18 cellular contexts compared by ENCODE assay signal in genomic region chr3:12598890-12599289, GRCh38. TPM values are rescaled to one million over a fixed set of nuclear protein-coding genes. Genes with fewer than 3 reads are reported as not detected.
DNase-seq lines count a peak whose midpoint lies in the region; ATAC-seq and TF ChIP-seq lines count a peak whose summit lies in the region.
"Had no signal": no experiment of that assay in that cellular context is flagged by ENCODE, and none has a peak within 500 bp of the region (broad histone marks: within the 10 kb centered on the region; RNA-seq: fewer than 3 reads in every experiment).

No MANE protein-coding gene starts in this region.

- peaks cover 3% of the 10 kb centered on the region for H3K4me1 Mint-ChIP-seq in activated CD8-positive, alpha-beta T cell treated with anti-CD3 and anti-CD28 coated beads for 36 hours (ENCODE audit: low read depth)
- no peaks in the 10 kb centered on the region for H3K4me1 Mint-ChIP-seq in activated CD8-positive, alpha-beta T cell treated with anti-CD3 and anti-CD28 coated beads, Interleukin-2, amount 10 ng/mL, durations not matched to agents 7 days and 5 days (ENCODE audit: low read depth)
- H3K4me1 Mint-ChIP-seq in endothelial cell (ENCODE audit: unreplicated experiment), result no peaks in the 10 kb centered on the region

- no peak for DNase-seq in activated CD8-positive, alpha-beta T cell treated with anti-CD3 and anti-CD28 coated beads for 36 hours
- no peak for DNase-seq in activated CD8-positive, alpha-beta T cell treated with anti-CD3 and anti-CD28 coated beads, Interleukin-2, amount 10 ng/mL, durations not matched to agents 7 days and 5 days
- DNase-seq in LNCaP clone FGC (ENCODE audit: low read depth) (peak; percentile 82), endothelial cell (ENCODE audit: low spot score) (no peak), renal cortical epithelial cell (ENCODE audit: low read depth) (peak; percentile 25), SKM-1 treated with dmso at 0.1 percent for 144 hours (lab: John Stamatoyannopoulos, UW; ENCODE audit: unreplicated experiment) (no peak), UCSD-AML1 (lab: John Stamatoyannopoulos, UW; ENCODE audit: unreplicated experiment) (no peak)
- no peak for DNase-seq in activated CD4-positive, CD25-positive, alpha-beta regulatory T cell (lab: John Stamatoyannopoulos, UW)
- DNase-seq: DMS 273 treated with DMSO at 0.1 percent for 48 hours, GF-D8, KBM-7, NCI-H1436, NCI-H2029 treated with DMSO at 0.1 percent for 48 hours, NCI-H2171 treated with DMSO at 0.1 percent for 48 hours, NCI-H748 treated with DMSO at 0.1 percent for 48 hours, PC-3 had no signal

- POLR2A ChIA-PET in activated CD8-positive, alpha-beta T cell treated with anti-CD3 and anti-CD28 coated beads for 36 hours (lab: Charles Lee), result interaction anchor here (0.9 kb wide), 1 partner anchor 16 kb away, joined by 3 read pairs; no protein-coding TSS in a partner anchor
- POLR2A ChIA-PET in activated CD8-positive, alpha-beta T cell treated with anti-CD3 and anti-CD28 coated beads, Interleukin-2, amount 10 ng/mL, durations not matched to agents 7 days and 5 days (lab: Charles Lee), result interaction anchor here (0.7 kb wide), 1 partner anchor 8 kb away, joined by 3 read pairs; no protein-coding TSS in a partner anchor

- peaks cover 38% of the 10 kb centered on the region for H3K36me3 Mint-ChIP-seq in activated CD8-positive, alpha-beta T cell treated with anti-CD3 and anti-CD28 coated beads for 36 hours (ENCODE audit: low read depth)
- peaks cover 48% of the 10 kb centered on the region for H3K36me3 Mint-ChIP-seq in activated CD8-positive, alpha-beta T cell treated with anti-CD3 and anti-CD28 coated beads, Interleukin-2, amount 10 ng/mL, durations not matched to agents 7 days and 5 days (ENCODE audit: low read depth)
- H3K36me3 Mint-ChIP-seq in endothelial cell (ENCODE audit: low read depth, unreplicated experiment), result peaks cover 26% of the 10 kb centered on the region

- H3K27me3 Mint-ChIP-seq in activated CD8-positive, alpha-beta T cell treated with anti-CD3 and anti-CD28 coated beads for 36 hours, result no peaks in the 10 kb centered on the region
- no peaks in the 10 kb centered on the region for H3K27me3 Mint-ChIP-seq in activated CD8-positive, alpha-beta T cell treated with anti-CD3 and anti-CD28 coated beads, Interleukin-2, amount 10 ng/mL, durations not matched to agents 7 days and 5 days (ENCODE audit: low read depth)
- peaks cover under 1% of the 10 kb centered on the region for H3K27me3 Mint-ChIP-seq in endothelial cell (ENCODE audit: unreplicated experiment)

- CTCF ChIA-PET in activated CD8-positive, alpha-beta T cell treated with anti-CD3 and anti-CD28 coated beads for 36 hours (lab: Charles Lee), result interaction anchor here (1.1 to 1.3 kb wide), 2 partner anchors 20 to 31 kb away, joined by 3 to 4 read pairs; no protein-coding TSS in a partner anchor
- CTCF ChIA-PET in activated CD8-positive, alpha-beta T cell treated with anti-CD3 and anti-CD28 coated beads, Interleukin-2, amount 10 ng/mL, durations not matched to agents 7 days and 5 days (lab: Charles Lee), result no interaction called here

- H3K4me3 ChIP-seq in LNCaP clone FGC (ENCODE audit: low read depth, low read length), result no peak overlapping the region

- no peak overlapping the region for H3K4me3 Mint-ChIP-seq in activated CD8-positive, alpha-beta T cell treated with anti-CD3 and anti-CD28 coated beads for 36 hours
- H3K4me3 Mint-ChIP-seq in activated CD8-positive, alpha-beta T cell treated with anti-CD3 and anti-CD28 coated beads, Interleukin-2, amount 10 ng/mL, durations not matched to agents 7 days and 5 days, result no peak overlapping the region
- peak overlapping the region; percentile 39 for H3K4me3 Mint-ChIP-seq in endothelial cell (ENCODE audit: unreplicated experiment)

- ATAC-seq in activated CD8-positive, alpha-beta T cell treated with anti-CD3 and anti-CD28 coated beads for 36 hours, result no peak
- ATAC-seq in activated CD8-positive, alpha-beta T cell treated with anti-CD3 and anti-CD28 coated beads, Interleukin-2, amount 10 ng/mL, durations not matched to agents 7 days and 5 days, result no peak
- ATAC-seq: PC-3 had no signal

- intact Hi-C loops in activated CD8-positive, alpha-beta T cell treated with anti-CD3 and anti-CD28 coated beads for 36 hours (cut with micrococcal nuclease), result no loop called here

- TF ChIP-seq CTCF in activated CD8-positive, alpha-beta T cell treated with anti-CD3 and anti-CD28 coated beads for 36 hours (IDR thresholded peaks at IDR 0.05), result no peak
- TF ChIP-seq CTCF in LNCaP clone FGC (IDR thresholded peaks at IDR 0.05; ENCODE audit: control insufficient read depth, extremely low read depth, insufficient read depth) (no peak), endothelial cell (IDR thresholded peaks at IDR 0.05; ENCODE audit: unreplicated experiment) (no peak)

- H3K27ac Mint-ChIP-seq in activated CD8-positive, alpha-beta T cell treated with anti-CD3 and anti-CD28 coated beads for 36 hours, result peak overlapping the region; percentile 4
- H3K27ac Mint-ChIP-seq in activated CD8-positive, alpha-beta T cell treated with anti-CD3 and anti-CD28 coated beads, Interleukin-2, amount 10 ng/mL, durations not matched to agents 7 days and 5 days, result no peak overlapping the region
- H3K27ac Mint-ChIP-seq in endothelial cell (ENCODE audit: unreplicated experiment), result no peak overlapping the region

- H3K9me3 Mint-ChIP-seq in activated CD8-positive, alpha-beta T cell treated with anti-CD3 and anti-CD28 coated beads for 36 hours, result no peaks in the 10 kb centered on the region
- H3K9me3 Mint-ChIP-seq in activated CD8-positive, alpha-beta T cell treated with anti-CD3 and anti-CD28 coated beads, Interleukin-2, amount 10 ng/mL, durations not matched to agents 7 days and 5 days (ENCODE audit: insufficient read depth), result no peaks in the 10 kb centered on the region
- no peaks in the 10 kb centered on the region for H3K9me3 Mint-ChIP-seq in endothelial cell (ENCODE audit: unreplicated experiment)

RNA-seq across cellular contexts. Expression of gene MKRN2, which starts 42.0 kb away (rescaled TPM):
- 10 to 100 TPM; 27.8 to 28.2 TPM for total RNA-seq in activated CD8-positive, alpha-beta T cell treated with anti-CD3 and anti-CD28 coated beads for 36 hours
- total RNA-seq in activated CD8-positive, alpha-beta T cell treated with anti-CD3 and anti-CD28 coated beads, Interleukin-2, amount 10 ng/mL, durations not matched to agents 7 days and 5 days, result 10 to 100 TPM; 21.0 to 22.5 TPM
- total RNA-seq in endothelial cell (ENCODE audit: unreplicated experiment) (22.0 TPM), renal cortical epithelial cell (37.7 and 38.9 TPM in 2 replicates)

RNA-seq across cellular contexts. Expression of gene MKRN2OS, which starts 53.6 kb away (rescaled TPM):
- not detected for total RNA-seq in activated CD8-positive, alpha-beta T cell treated with anti-CD3 and anti-CD28 coated beads for 36 hours
- total RNA-seq in activated CD8-positive, alpha-beta T cell treated with anti-CD3 and anti-CD28 coated beads, Interleukin-2, amount 10 ng/mL, durations not matched to agents 7 days and 5 days, result not detected
- not detected for total RNA-seq in endothelial cell (ENCODE audit: unreplicated experiment)
- 1.8 and 2.8 TPM in 2 replicates for total RNA-seq in renal cortical epithelial cell
- total RNA-seq: A172, NCI-H460 had no signal

Comparison
In these comparisons a context has a peak if more than half of its experiments do, and no peak if none do; other contexts are left out.
1. DNase-seq: peak in LNCaP clone FGC (single experiment) and renal cortical epithelial cell (single experiment); none in activated CD8-positive, alpha-beta T cell treated with anti-CD3 and anti-CD28 coated beads for 36 hours (single experiment), activated CD8-positive, alpha-beta T cell treated with anti-CD3 and anti-CD28 coated beads, Interleukin-2, amount 10 ng/mL, durations not matched to agents 7 days and 5 days (single experiment), endothelial cell (single experiment), activated CD4-positive, CD25-positive, alpha-beta regulatory T cell (0 of 4), SKM-1 treated with dmso at 0.1 percent for 144 hours (single experiment) and UCSD-AML1 (single experiment).